In the genomic region with DNA sequence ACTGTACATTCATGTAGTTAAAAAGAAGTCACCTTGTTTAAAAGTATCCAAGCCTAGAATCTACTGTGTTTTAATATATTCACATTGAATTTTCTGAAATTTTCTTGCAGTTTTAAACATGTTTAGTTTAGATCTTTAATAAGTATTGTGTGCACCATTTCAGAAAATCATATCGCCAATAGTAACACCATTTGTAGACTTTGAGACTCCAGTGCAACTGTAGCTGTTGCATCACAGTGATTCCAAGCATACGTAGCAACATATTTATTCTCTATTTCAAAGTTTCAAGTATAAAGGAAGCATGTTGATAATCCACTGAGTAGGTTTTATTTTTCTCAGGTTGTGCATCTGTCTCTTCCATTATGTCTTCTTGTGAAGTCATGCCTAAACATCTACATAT, we compare ENCODE assay signal across 5 cellular contexts.
"Had no signal": no experiment of that assay in that cellular context is flagged by ENCODE, and none has a peak within 500 bp of the region (broad histone marks: within the 10 kb centered on the region; RNA-seq: fewer than 3 reads in every experiment).

No MANE protein-coding gene starts in this region.

- H3K4me3 ChIP-seq: K562 had no signal

- ATAC-seq: K562 had no signal

- H3K27ac ChIP-seq: HL-60 had no signal

- FAIRE-seq: HTR-8/SVneo, K562 had no signal

- DNase-seq: IMR-90, KBM-7 had no signal
